In the genomic region with DNA sequence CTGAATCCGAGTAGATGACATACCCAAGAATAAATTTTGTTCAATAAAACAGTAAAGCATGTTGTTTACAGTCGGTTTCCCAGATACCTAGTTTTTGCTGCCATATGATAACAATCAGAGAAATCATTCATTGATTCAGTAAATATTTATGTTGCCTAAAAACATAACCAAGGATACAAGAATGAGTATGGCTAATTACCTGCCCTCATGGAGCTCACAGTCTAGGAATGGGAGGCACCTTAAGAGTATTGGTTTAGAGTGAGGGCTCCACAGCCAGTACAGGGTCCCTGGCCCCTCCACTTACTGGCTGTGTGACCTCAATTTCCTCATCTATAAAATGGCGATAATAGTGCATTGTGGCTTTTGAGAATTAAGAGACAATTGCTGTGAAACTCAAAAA, we compare ENCODE assay signal across 8 cellular contexts. TPM values are rescaled to one million over a fixed set of nuclear protein-coding genes. Genes with fewer than 3 reads are reported as not detected.
DNase-seq lines count a peak whose midpoint lies in the region; ATAC-seq and TF ChIP-seq lines count a peak whose summit lies in the region.

No MANE protein-coding gene starts in this region.

- H3K9me3 ChIP-seq in cardiac muscle cell (ENCODE audit: low read depth) (no peaks in the 10 kb centered on the region), mesodermal cell (ENCODE audit: control insufficient read depth, low read length) (no peaks in the 10 kb centered on the region)

- H3K4me3 ChIP-seq in cardiac muscle cell (peak overlapping the region; percentile 88), brain microvascular endothelial cell (ENCODE audit: low read depth, low read length) (peak overlapping the region; percentile 100), mesodermal cell (ENCODE audit: extremely low read depth, insufficient read depth, low read length, poor library complexity, severe bottlenecking) (peak overlapping the region; percentile 89), urinary bladder (ENCODE audit: low read depth, low read length) (peak overlapping the region; percentile 69)

- ATAC-seq in left cardiac atrium (no peak), HG02970 (IDR thresholded peaks at IDR 0.05; ENCODE audit: low FRiP score, unreplicated experiment) (no peak)

- WGBS in mesodermal cell (ENCODE audit: insufficient coverage in 2 of 2), 2 experiments: 100% methylated on average over 1 of the region's 3 CpGs; no CpG with 5 or more reads in 1 of the 2 experiments
- 42% methylated on average over 3 of the region's 3 CpGs for WGBS in urinary bladder

- DNase-seq in cardiac muscle cell (ENCODE audit: low read depth in 1 of 2, low spot score in 1 of 2) (no peak), left cardiac atrium (no peak), brain microvascular endothelial cell (no peak), DMS79 treated with DMSO at 0.1 percent for 48 hours (lab: John Stamatoyannopoulos, UW) (no peak), germinal center (ENCODE audit: low spot score) (no peak)

- in situ Hi-C loops in brain microvascular endothelial cell (cut with HindIII; ENCODE audit: low pct_ligation_motif_present, low sequenced_read_pairs): no loop called here

- H3K27me3 ChIP-seq in cardiac muscle cell (no peaks in the 10 kb centered on the region), brain microvascular endothelial cell (replicated peaks) (no peaks in the 10 kb centered on the region)

- H3K27ac ChIP-seq in cardiac muscle cell: peak overlapping the region; percentile 89
- peak overlapping the region; percentile 78 for H3K27ac ChIP-seq in brain microvascular endothelial cell
- no peak overlapping the region for H3K27ac ChIP-seq in mesodermal cell (ENCODE audit: low read depth, low read length, severe bottlenecking)
- H3K27ac ChIP-seq in urinary bladder (ENCODE audit: low read depth): no peak overlapping the region

- H3K4me1 ChIP-seq in cardiac muscle cell (ENCODE audit: low read depth): peaks cover 25% of the 10 kb centered on the region
- H3K4me1 ChIP-seq in mesodermal cell (ENCODE audit: control insufficient read depth, insufficient read depth, low read length, poor library complexity, severe bottlenecking): peaks cover 10% of the 10 kb centered on the region
- peaks cover 5% of the 10 kb centered on the region for H3K4me1 ChIP-seq in urinary bladder (ENCODE audit: insufficient read depth)

- intact Hi-C loops in left cardiac atrium (cut with DNase I): no loop called here

- TF ChIP-seq CTCF in cardiac muscle cell (IDR thresholded peaks at IDR 0.05; ENCODE audit: low read depth, low read length): no peak
- no peak for TF ChIP-seq CTCF in brain microvascular endothelial cell (IDR thresholded peaks at IDR 0.05; ENCODE audit: low read depth, low read length, missing control alignments)

- H3K36me3 ChIP-seq in cardiac muscle cell: peaks cover 10% of the 10 kb centered on the region
- peaks cover 25% of the 10 kb centered on the region for H3K36me3 ChIP-seq in brain microvascular endothelial cell (replicated peaks)
- H3K36me3 ChIP-seq in mesodermal cell (ENCODE audit: control insufficient read depth, insufficient read depth, low read length): peaks cover 65% of the 10 kb centered on the region
- peaks cover 2% of the 10 kb centered on the region for H3K36me3 ChIP-seq in urinary bladder (ENCODE audit: insufficient read depth)

RNA-seq across cellular contexts. Expression of a gene that starts 0.9 kb away (rescaled TPM):
- total RNA-seq in cardiac muscle cell: 247 and 438 TPM in 2 replicates
- polyA plus RNA-seq in cardiac muscle cell: 512 and 601 TPM in 2 replicates
- total RNA-seq in left cardiac atrium: 100 to 1,000 TPM; 458 to 551 TPM
- polyA plus RNA-seq in mesodermal cell (2013, experiment 1 of 2): 388 TPM
- polyA plus RNA-seq in mesodermal cell (2013, experiment 2 of 2): 388 TPM
- total RNA-seq in urinary bladder: 342 TPM
- polyA plus RNA-seq in urinary bladder: 303 TPM

RNA-seq across cellular contexts. Expression of a gene that starts 1.1 kb away (rescaled TPM):
- total RNA-seq in cardiac muscle cell: 39.3 and 62.1 TPM in 2 replicates
- 80.5 and 109 TPM in 2 replicates for polyA plus RNA-seq in cardiac muscle cell
- 10 to 100 TPM; 22.9 to 31.9 TPM for total RNA-seq in left cardiac atrium
- 52.0 TPM for polyA plus RNA-seq in mesodermal cell (2013, experiment 1 of 2)
- 45.4 TPM for polyA plus RNA-seq in mesodermal cell (2013, experiment 2 of 2)
- 21.8 TPM for total RNA-seq in urinary bladder
- polyA plus RNA-seq in urinary bladder: 27.3 TPM

RNA-seq across cellular contexts. Expression of a gene that starts 22.6 kb away (rescaled TPM):
- 1.5 and 7.8 TPM in 2 replicates for total RNA-seq in cardiac muscle cell
- 1.8 and 3.1 TPM in 2 replicates for polyA plus RNA-seq in cardiac muscle cell
- 1 to 10 TPM in 1 of 2 donors, under 1 TPM in 1; 0.35 to 1.2 TPM for total RNA-seq in left cardiac atrium
- polyA plus RNA-seq in mesodermal cell (2013, experiment 1 of 2): 3.6 TPM
- polyA plus RNA-seq in mesodermal cell (2013, experiment 2 of 2): 2.4 TPM
- total RNA-seq in urinary bladder: 2.5 TPM
- polyA plus RNA-seq in urinary bladder: 1.5 TPM

RNA-seq across cellular contexts. Expression of a gene that starts 23.6 kb away (rescaled TPM):
- total RNA-seq in cardiac muscle cell: 2.0 and 2.3 TPM in 2 replicates
- polyA plus RNA-seq in cardiac muscle cell: 0.99 and 3.2 TPM in 2 replicates
- total RNA-seq in left cardiac atrium: 10 to 100 TPM; 17.2 to 22.5 TPM
- 0.96 TPM for polyA plus RNA-seq in mesodermal cell (2013, experiment 1 of 2)
- polyA plus RNA-seq in mesodermal cell (2013, experiment 2 of 2): 0.71 TPM
- total RNA-seq in urinary bladder: 3.1 TPM
- 28.7 TPM for polyA plus RNA-seq in urinary bladder

RNA-seq across cellular contexts. Expression of a gene that starts 53.2 kb away (rescaled TPM):
- total RNA-seq in cardiac muscle cell (not detected in 2 replicates), left cardiac atrium (1 to 10 TPM; 5.5 to 6.6 TPM), urinary bladder (1.6 TPM)
- polyA plus RNA-seq in cardiac muscle cell (not detected in 2 replicates), urinary bladder (8.5 TPM)
- polyA plus RNA-seq in mesodermal cell (2013, experiment 1 of 2): not detected
- polyA plus RNA-seq in mesodermal cell (2013, experiment 2 of 2): not detected

Comparison
In these comparisons a context has a peak if more than half of its experiments do, and no peak if none do; other contexts are left out.
1. H3K27ac ChIP-seq: peak in cardiac muscle cell (single experiment) and brain microvascular endothelial cell (single experiment); none in mesodermal cell (single experiment) and urinary bladder (single experiment).
2. Peak in every context shown above with its lines, with median percentiles within 50 percentile points of each other: H3K4me3 ChIP-seq.